Comparison of ENCODE assay signal across 23 cellular contexts in genomic region chr14:58792421-58792820, GRCh38.
DNase-seq lines count a peak whose midpoint lies in the region; ATAC-seq, FAIRE-seq and TF ChIP-seq lines count a peak whose summit lies in the region.
"Had no signal": no experiment of that assay in that cellular context is flagged by ENCODE, and none has a peak within 500 bp of the region (broad histone marks: within the 10 kb centered on the region; RNA-seq: fewer than 3 reads in every experiment).

No MANE protein-coding gene starts in this region.

- H3K36me3 ChIP-seq in astrocyte (ENCODE audit: insufficient read depth, low read length) (no peaks in the 10 kb centered on the region), gastroesophageal sphincter (no peaks in the 10 kb centered on the region)
- no peaks in the 10 kb centered on the region for H3K36me3 ChIP-seq in CD8-positive, alpha-beta memory T cell (ENCODE audit: insufficient read depth, low read length)
- H3K36me3 ChIP-seq: BE2C had no signal

- ATAC-seq in A549 (no peak), gastroesophageal sphincter (no peak)
- ATAC-seq: GM12878, Panc1, SK-N-SH treated with all-trans-retinoic acid at 6 μM for 48 hours had no signal

- no peak for TF ChIP-seq RAD21 in A549 (conservative IDR thresholded peaks at IDR 0.05 in 1 of 2, IDR thresholded peaks at IDR 0.05 in 1 of 2)

- POLR2A ChIA-PET in A549 (lab: Yijun Ruan, JAX) = no interaction called here
- POLR2A ChIA-PET in CD8-positive, alpha-beta memory T cell (lab: Charles Lee) = no interaction called here

- H3K9me3 Mint-ChIP-seq in astrocyte (ENCODE audit: unreplicated experiment) (no peaks in the 10 kb centered on the region), neural crest cell (no peaks in the 10 kb centered on the region)
- H3K9me3 Mint-ChIP-seq in CD8-positive, alpha-beta memory T cell = peaks cover 0 to 3% (median 0%) of the 10 kb centered on the region in 5 donors

- H3K4me2 ChIP-seq in A549 (peak overlapping the region; percentile 62; the same call in 2 of the 3 replicates), astrocyte (ENCODE audit: low read length) (no peak overlapping the region)
- H3K4me2 ChIP-seq: KMS-11 had no signal

- no peaks in the 10 kb centered on the region for H4K20me1 ChIP-seq in astrocyte (ENCODE audit: insufficient read depth, low read length)

- no peak for DNase-seq in A549 (ENCODE audit: low read depth in 1 of 2, low spot score in 1 of 2)
- DNase-seq in astrocyte (ENCODE audit: low read depth) = peak; percentile 32
- peak; percentile 47 for DNase-seq in fibroblast of the aortic adventitia (ENCODE audit: low read depth)
- DNase-seq in neural crest cell (ENCODE audit: low read depth, low spot score) = no peak
- DNase-seq in activated CD8-positive, alpha-beta memory T cell treated with anti-CD3 and anti-CD28 coated beads, Interleukin-2, amount 50 U/mL, for 4 hours = no peak
- DNase-seq in CD8-positive, alpha-beta memory T cell = no peak
- DNase-seq: BE2C, COR-L47, DMS79 treated with DMSO at 0.1 percent for 48 hours, H7, NCI-H1105 treated with DMSO at 0.1 percent for 48 hours, NCI-H1694, NCI-H2081, NCI-H2171, NCI-H524 treated with DMSO at 0.1 percent for 48 hours, NCI-H82 had no signal

- no peak overlapping the region for H3K9ac ChIP-seq in astrocyte (ENCODE audit: low read length)
- H3K9ac ChIP-seq: KMS-11 had no signal

- no peak overlapping the region for H3K27ac Mint-ChIP-seq in astrocyte (ENCODE audit: unreplicated experiment)
- H3K27ac Mint-ChIP-seq in neural crest cell (ENCODE audit: unreplicated experiment) = peak overlapping the region; percentile 22
- no peak overlapping the region for H3K27ac Mint-ChIP-seq in CD8-positive, alpha-beta memory T cell

- no peak overlapping the region for H3K4me3 Mint-ChIP-seq in astrocyte (ENCODE audit: unreplicated experiment)
- H3K4me3 Mint-ChIP-seq in neural crest cell = no peak overlapping the region
- H3K4me3 Mint-ChIP-seq in CD8-positive, alpha-beta memory T cell = no peak overlapping the region

- H3K79me2 ChIP-seq in astrocyte (ENCODE audit: insufficient read depth, low read length) = no peaks in the 10 kb centered on the region

- TF ChIP-seq EP300 in A549 (IDR thresholded peaks at IDR 0.05) = no peak
- no peak for TF ChIP-seq EP300 in gastroesophageal sphincter (IDR thresholded peaks at IDR 0.05)

- H2AFZ ChIP-seq in astrocyte (ENCODE audit: low read depth, low read length) = no peak overlapping the region

- H3K4me1 ChIP-seq in A549 = peaks cover 30% of the 10 kb centered on the region
- no peaks in the 10 kb centered on the region for H3K4me1 ChIP-seq in astrocyte (ENCODE audit: insufficient read depth, low read length)
- no peaks in the 10 kb centered on the region for H3K4me1 ChIP-seq in CD8-positive, alpha-beta memory T cell (ENCODE audit: insufficient read depth, low read length)
- no peaks in the 10 kb centered on the region for H3K4me1 ChIP-seq in gastroesophageal sphincter
- H3K4me1 ChIP-seq: BE2C had no signal

- CTCF ChIA-PET in A549 (lab: Yijun Ruan, JAX) = no interaction called here
- CTCF ChIA-PET in CD8-positive, alpha-beta memory T cell (lab: Charles Lee) = no interaction called here

- H3K27me3 Mint-ChIP-seq in astrocyte (ENCODE audit: low read depth, unreplicated experiment) (peaks cover 2% of the 10 kb centered on the region), neural crest cell (ENCODE audit: low read depth) (no peaks in the 10 kb centered on the region)
- H3K27me3 Mint-ChIP-seq in CD8-positive, alpha-beta memory T cell = no peaks in the 10 kb centered on the region

- H3K4me3 ChIP-seq in A549 (no peak overlapping the region), astrocyte (ENCODE audit: insufficient read depth, low read depth, low read length) (no peak overlapping the region), fibroblast of the aortic adventitia (ENCODE audit: low read depth, low read length) (no peak overlapping the region), gastroesophageal sphincter (no peak overlapping the region)
- no peak overlapping the region for H3K4me3 ChIP-seq in CD8-positive, alpha-beta memory T cell (ENCODE audit: low read length)
- H3K4me3 ChIP-seq: GM12878 had no signal

- WGBS in A549 (ENCODE audit: missing lambda C conversion rate) = 34% methylated on average over 3 of the region's 3 CpGs
- 32 to 49% methylated on average over 2 to 3 of the region's 3 CpGs for WGBS in gastroesophageal sphincter (ENCODE audit: low coverage in 1 of 2), 2 donors

- H3K27ac ChIP-seq in A549 (peak overlapping the region; percentile 41 to 67; a peak in 5 of 6 replicates), astrocyte (ENCODE audit: low read depth, low read length) (no peak overlapping the region), gastroesophageal sphincter (no peak overlapping the region)
- no peak overlapping the region for H3K27ac ChIP-seq in CD8-positive, alpha-beta memory T cell (ENCODE audit: low read depth, low read length)
- H3K27ac ChIP-seq: HL-60, KMS-11 had no signal

- FAIRE-seq in A549 (lab: Jason Lieb, UNC) (no peak), astrocyte (lab: Jason Lieb, UNC) (no peak)
- FAIRE-seq: A204.1, GM12878 had no signal

- TF ChIP-seq POLR2A in A549 (IDR thresholded peaks at IDR 0.05; ENCODE audit: low read length) = no peak
- TF ChIP-seq POLR2A in gastroesophageal sphincter (IDR thresholded peaks at IDR 0.05) = no peak

- peaks cover 6% of the 10 kb centered on the region for H3K4me1 Mint-ChIP-seq in astrocyte (ENCODE audit: low read depth, unreplicated experiment)
- peaks cover 29% of the 10 kb centered on the region for H3K4me1 Mint-ChIP-seq in neural crest cell
- no peaks in the 10 kb centered on the region for H3K4me1 Mint-ChIP-seq in CD8-positive, alpha-beta memory T cell

- TF ChIP-seq CTCF in A549 (IDR thresholded peaks at IDR 0.05) (no peak), astrocyte (IDR thresholded peaks at IDR 0.05; ENCODE audit: insufficient read depth, low read depth, low read length) (no peak), fibroblast of the aortic adventitia (IDR thresholded peaks at IDR 0.05; ENCODE audit: insufficient read depth, low read length) (no peak), neural crest cell (conservative IDR thresholded peaks at IDR 0.05) (no peak), gastroesophageal sphincter (IDR thresholded peaks at IDR 0.05) (no peak)

- no peaks in the 10 kb centered on the region for H3K9me3 ChIP-seq in A549
- H3K9me3 ChIP-seq in astrocyte (ENCODE audit: insufficient read depth, low read depth, low read length) = no peaks in the 10 kb centered on the region
- H3K9me3 ChIP-seq in CD8-positive, alpha-beta memory T cell (ENCODE audit: low read length) = no peaks in the 10 kb centered on the region
- no peaks in the 10 kb centered on the region for H3K9me3 ChIP-seq in gastroesophageal sphincter
- H3K9me3 ChIP-seq: BE2C had no signal

- H3K36me3 Mint-ChIP-seq in astrocyte (ENCODE audit: low read depth, unreplicated experiment) (no peaks in the 10 kb centered on the region), neural crest cell (ENCODE audit: low read depth) (no peaks in the 10 kb centered on the region)
- H3K36me3 Mint-ChIP-seq in CD8-positive, alpha-beta memory T cell = no peaks in the 10 kb centered on the region

- H3K27me3 ChIP-seq in astrocyte (ENCODE audit: insufficient read depth, low read length) (no peaks in the 10 kb centered on the region), gastroesophageal sphincter (no peaks in the 10 kb centered on the region)
- H3K27me3 ChIP-seq in CD8-positive, alpha-beta memory T cell (ENCODE audit: insufficient read depth, low read length, poor library complexity, severe bottlenecking) = no peaks in the 10 kb centered on the region
- H3K27me3 ChIP-seq: BE2C had no signal

TF ChIP-seq in A549, 52 proteins besides CTCF, POLR2A, EP300 and RAD21:
- TF ChIP-seq PBX3 (IDR thresholded peaks at IDR 0.05) (no peak), SMC3 (IDR thresholded peaks at IDR 0.05) (no peak), NFE2L2 (conservative IDR thresholded peaks at IDR 0.05; ENCODE audit: low read length) (no peak), ESRRA (IDR thresholded peaks at IDR 0.05; ENCODE audit: borderline replicate concordance, low read length) (no peak), ZFP36 (IDR thresholded peaks at IDR 0.05; ENCODE audit: borderline replicate concordance, partially characterized antibody) (no peak), ZC3H11A (IDR thresholded peaks at IDR 0.05) (no peak), BCL3 (IDR thresholded peaks at IDR 0.05) (no peak), HEYL (CRISPR knock-in tag; IDR thresholded peaks at IDR 0.05) (no peak), GATA3 (IDR thresholded peaks at IDR 0.05; ENCODE audit: borderline replicate concordance) (no peak), CEBPB (IDR thresholded peaks at IDR 0.05) (no peak), CHD2 (IDR thresholded peaks at IDR 0.05; ENCODE audit: low read length, partially characterized antibody) (no peak), ZSCAN20 (CRISPR knock-in tag; IDR thresholded peaks at IDR 0.05) (no peak), NPAS2 (CRISPR knock-in tag; IDR thresholded peaks at IDR 0.05; ENCODE audit: borderline replicate concordance) (no peak), RCOR1 (IDR thresholded peaks at IDR 0.05; ENCODE audit: low read depth, low read length) (no peak), MYC (IDR thresholded peaks at IDR 0.05; ENCODE audit: borderline replicate concordance, low read length) (no peak), FOSB (CRISPR knock-in tag; IDR thresholded peaks at IDR 0.05) (no peak), HOXB13 (CRISPR knock-in tag; IDR thresholded peaks at IDR 0.05; ENCODE audit: low read depth) (no peak)

Comparison
In these comparisons a context has a peak if more than half of its experiments do, and no peak if none do; other contexts are left out.
1. DNase-seq: peak in astrocyte (single experiment) and fibroblast of the aortic adventitia (single experiment); none in A549 (0 of 2), neural crest cell (single experiment), activated CD8-positive, alpha-beta memory T cell treated with anti-CD3 and anti-CD28 coated beads, Interleukin-2, amount 50 U/mL, for 4 hours (single experiment) and CD8-positive, alpha-beta memory T cell (0 of 5).
2. H3K27ac ChIP-seq: peak in A549 (2 of 2); none in astrocyte (single experiment), CD8-positive, alpha-beta memory T cell (single experiment) and gastroesophageal sphincter (0 of 4).